ENCODE assay signal across 10 cellular contexts in the genomic region with DNA sequence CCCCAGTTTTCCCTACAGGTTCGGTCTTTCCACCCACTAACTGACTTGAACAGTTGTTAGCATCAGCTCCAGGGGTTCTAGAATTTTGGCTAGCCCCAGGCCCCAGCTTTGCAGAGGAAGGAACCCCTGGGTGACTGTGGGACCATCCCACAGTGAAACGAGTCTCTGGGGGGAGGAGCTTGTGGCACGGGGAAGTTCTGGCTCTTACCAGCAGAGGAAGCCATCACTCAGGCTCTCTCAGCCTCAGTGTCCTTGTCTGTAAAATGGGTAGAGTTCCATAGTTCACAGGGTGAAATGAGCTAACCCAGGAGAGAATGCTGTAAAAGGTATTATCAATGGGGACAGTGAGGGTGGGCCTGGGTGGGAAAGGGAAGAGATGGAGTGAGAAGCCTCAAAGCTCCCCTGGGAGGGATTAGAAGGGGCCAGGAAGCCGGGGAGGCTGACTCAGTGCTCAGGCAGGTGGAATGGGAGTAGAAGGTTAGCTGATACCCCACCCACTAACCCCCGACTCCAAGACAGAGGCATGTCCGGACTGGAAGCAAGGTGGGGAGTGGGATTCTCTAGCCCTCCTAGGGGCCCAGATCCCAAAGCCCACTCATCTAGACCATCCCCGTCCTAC. TPM values are rescaled to one million over a fixed set of nuclear protein-coding genes. Genes with fewer than 3 reads are reported as not detected.
DNase-seq lines count a peak whose midpoint lies in the region; TF ChIP-seq lines count a peak whose summit lies in the region.
"Had no signal": no experiment of that assay in that cellular context is flagged by ENCODE, and none has a peak within 500 bp of the region (broad histone marks: within the 10 kb centered on the region; RNA-seq: fewer than 3 reads in every experiment).

No MANE protein-coding gene starts in this region.

- H3K27me3 ChIP-seq in NT2/D1 (ENCODE audit: insufficient read depth, insufficient read length) (no peaks in the 10 kb centered on the region), esophagus muscularis mucosa (no peaks in the 10 kb centered on the region)

- no peak for TF ChIP-seq EP300 in esophagus muscularis mucosa (IDR thresholded peaks at IDR 0.05)

- H3K4me3 ChIP-seq in NT2/D1 (ENCODE audit: insufficient read length, low read depth) (no peak overlapping the region), esophagus muscularis mucosa (peak overlapping the region; percentile 25 to 37 (median 28))

- H3K4me3 Mint-ChIP-seq in progenitor cell of endocrine pancreas (ENCODE audit: low read depth), result no peak overlapping the region

- H3K36me3 ChIP-seq in NT2/D1 (ENCODE audit: insufficient read depth, insufficient read length, low read length), result no peaks in the 10 kb centered on the region
- H3K36me3 ChIP-seq in esophagus muscularis mucosa, result no peaks in the 10 kb centered on the region

- TF ChIP-seq CTCF in esophagus muscularis mucosa (IDR thresholded peaks at IDR 0.05) (peak in 1 of 3 experiments; percentile 22), progenitor cell of endocrine pancreas (IDR thresholded peaks at IDR 0.05; ENCODE audit: unreplicated experiment) (no peak)

- H3K9ac ChIP-seq in NT2/D1 (ENCODE audit: insufficient read length, low read depth), result peak overlapping the region; percentile 74

- no peak for TF ChIP-seq POLR2A in esophagus muscularis mucosa (IDR thresholded peaks at IDR 0.05; ENCODE audit: low read depth)

- H3K4me1 Mint-ChIP-seq in progenitor cell of endocrine pancreas (ENCODE audit: low read depth), result peaks cover 18% of the 10 kb centered on the region

- WGBS in esophagus muscularis mucosa, result 42% methylated on average over 7 of the region's 7 CpGs

- DNase-seq in EH (ENCODE audit: low read depth), result peak; percentile 71
- DNase-seq in NT2/D1 (ENCODE audit: low read depth, low spot score), result no peak
- DNase-seq in esophagus muscularis mucosa (ENCODE audit: extremely low spot score), result no peak
- no peak for DNase-seq in progenitor cell of endocrine pancreas (ENCODE audit: low spot score, unreplicated experiment)
- DNase-seq in NOMO-1 (lab: John Stamatoyannopoulos, UW; ENCODE audit: unreplicated experiment in 2 of 2), result no peak
- DNase-seq in activated T-cell treated with anti-CD3 and anti-CD28 coated beads, Interleukin-2, amount 50 U/mL, for 48 hours, result no peak
- DNase-seq in globus pallidus (ENCODE audit: low spot score), result no peak
- no peak for DNase-seq in SW 1271 (lab: John Stamatoyannopoulos, UW)
- DNase-seq: stimulated activated CD4-positive, alpha-beta T cell treated with anti-CD3 and anti-CD28 coated beads, Interleukin-4, amount 100 ng/mL, for 24 hours had no signal

- H3K27ac ChIP-seq in esophagus muscularis mucosa (replicated peaks in 1 of 4), result peak overlapping the region; percentile 74 to 84 (median 78)
- H3K27ac ChIP-seq: VCaP had no signal

- H3K27me3 Mint-ChIP-seq in progenitor cell of endocrine pancreas, result no peaks in the 10 kb centered on the region

- H3K36me3 Mint-ChIP-seq in progenitor cell of endocrine pancreas (ENCODE audit: insufficient read depth), result no peaks in the 10 kb centered on the region

- H3K9me3 Mint-ChIP-seq in progenitor cell of endocrine pancreas (ENCODE audit: low read depth), result no peaks in the 10 kb centered on the region

- H3K4me1 ChIP-seq in NT2/D1 (ENCODE audit: insufficient read depth, insufficient read length) (peaks cover 30% of the 10 kb centered on the region), esophagus muscularis mucosa (peaks cover 20 to 66% (median 62%) of the 10 kb centered on the region in 4 donors)

- H3K9me3 ChIP-seq in NT2/D1 (ENCODE audit: insufficient read depth, low read length) (no peaks in the 10 kb centered on the region), esophagus muscularis mucosa (no peaks in the 10 kb centered on the region)

- intact Hi-C loops in esophagus muscularis mucosa (cut with DNase I), result no loop called here

- H3K27ac Mint-ChIP-seq in progenitor cell of endocrine pancreas, result peak overlapping the region; percentile 88

RNA-seq across cellular contexts. Expression of gene CDC42EP4, which starts 30.9 kb away (rescaled TPM):
- total RNA-seq in esophagus muscularis mucosa (100 to 1,000 TPM in 2 of 4 donors, 10 to 100 TPM in 2; 48.6 to 129 (median 104) TPM), progenitor cell of endocrine pancreas (66.0 and 77.9 TPM in 2 replicates)
